In genomic region chrX:150898343-150899190, GRCh38 we compare ENCODE assay signal across 8 cellular contexts.
DNase-seq lines count a peak whose midpoint lies in the region; ATAC-seq and TF ChIP-seq lines count a peak whose summit lies in the region.

TSS of gene CD99L2 (minus strand) at chrX:150898668. CDS start at chrX:150898588, 80 bp downstream.

- DNase-seq in AG08395 (ENCODE audit: low spot score) (peak; percentile 89), NCI-H226 (peak; percentile 79), cardiac fibroblast (ENCODE audit: low read depth in 2 of 2) (peak; percentile 82 to 90), inferior parietal cortex (ENCODE audit: extremely low spot score) (peak; percentile 73), smooth muscle cell of the brain vasculature (ENCODE audit: low read depth, low spot score) (peak; percentile 60)
- DNase-seq in activated CD4-positive, CD25-positive, alpha-beta regulatory T cell (lab: John Stamatoyannopoulos, UW), result peak; percentile 75 to 84 (median 80)

- ATAC-seq in GM18909 (IDR thresholded peaks at IDR 0.05; ENCODE audit: poor library complexity, unreplicated experiment) (peak; percentile 88), HG03139 (IDR thresholded peaks at IDR 0.05; ENCODE audit: unreplicated experiment) (peak; percentile 90)

- H3K4me3 ChIP-seq in cardiac fibroblast (replicated peaks in 1 of 2; ENCODE audit: low read depth in 2 of 2, low read length in 2 of 2), result peak within 1 kb of the TSS; percentile 65 to 67

- TF ChIP-seq CTCF in cardiac fibroblast (IDR thresholded peaks at IDR 0.05; ENCODE audit: low read depth, low read length), result no peak

Comparison
In these comparisons a context has a peak if more than half of its experiments do, and no peak if none do; other contexts are left out.
1. Peak in every context shown above with its lines: DNase-seq, ATAC-seq and H3K4me3 ChIP-seq.